In genomic region chr14:69886843-69887242, GRCh38 we compare ENCODE assay signal across 21 cellular contexts. TPM values are rescaled to one million over a fixed set of nuclear protein-coding genes. Genes with fewer than 3 reads are reported as not detected.
A peak's percentile ranks its signal among the peaks of the same experiment; 100 is the strongest.
DNase-seq lines count a peak whose midpoint lies in the region; ATAC-seq and TF ChIP-seq lines count a peak whose summit lies in the region.
"Had no signal": no experiment of that assay in that cellular context is flagged by ENCODE, and none has a peak within 500 bp of the region (broad histone marks: within the 10 kb centered on the region; RNA-seq: fewer than 3 reads in every experiment).

No MANE protein-coding gene starts in this region.

- H3K9me3 Mint-ChIP-seq in stimulated activated memory B cell treated with anti-CD40 and anti-IgM and Interleukin-4, amounts not matched to agents 10 μg/mL and 1 μg/mL and 100 μg/mL, for 72 hours = peaks cover 4% of the 10 kb centered on the region
- H3K9me3 Mint-ChIP-seq in glutamatergic neuron (ENCODE audit: unreplicated experiment) (peaks cover 1% of the 10 kb centered on the region), Caco-2 (ENCODE audit: unreplicated experiment) (peaks cover 12% of the 10 kb centered on the region)
- H3K9me3 Mint-ChIP-seq: activated CD4-positive, alpha-beta T cell treated with anti-CD3 and anti-CD28 coated beads, Interleukin-2, amount 10 ng/mL, durations not matched to agents 24 days and 14 days; T-cell had no signal

- H3K27me3 ChIP-seq in ACC112 (ENCODE audit: insufficient read depth, low read length) (peaks cover 20% of the 10 kb centered on the region), brain microvascular endothelial cell (replicated peaks) (peaks cover 2% of the 10 kb centered on the region), Caco-2 (replicated peaks; ENCODE audit: control insufficient read depth, insufficient read depth, low read length) (no peaks in the 10 kb centered on the region)

- intact Hi-C loops in Caco-2 (cut with micrococcal nuclease; ENCODE audit: unreplicated experiment) = no loop called here

- H3K27ac Mint-ChIP-seq in stimulated activated memory B cell treated with anti-CD40 and anti-IgM and Interleukin-4, amounts not matched to agents 10 μg/mL and 1 μg/mL and 100 μg/mL, for 72 hours = no peak overlapping the region
- H3K27ac Mint-ChIP-seq in glutamatergic neuron (ENCODE audit: unreplicated experiment) = no peak overlapping the region
- no peak overlapping the region for H3K27ac Mint-ChIP-seq in Caco-2 (ENCODE audit: unreplicated experiment)
- H3K27ac Mint-ChIP-seq: activated CD4-positive, alpha-beta T cell treated with anti-CD3 and anti-CD28 coated beads, Interleukin-2, amount 10 ng/mL, durations not matched to agents 24 days and 14 days; CD4-positive, CD25-positive, alpha-beta regulatory T cell; endodermal cell; nephron; progenitor cell of endocrine pancreas; T-cell had no signal

- no peaks in the 10 kb centered on the region for H3K4me1 Mint-ChIP-seq in stimulated activated memory B cell treated with anti-CD40 and anti-IgM and Interleukin-4, amounts not matched to agents 10 μg/mL and 1 μg/mL and 100 μg/mL, for 72 hours
- H3K4me1 Mint-ChIP-seq in glutamatergic neuron (ENCODE audit: low read depth, unreplicated experiment) (peaks cover 7% of the 10 kb centered on the region), Caco-2 (ENCODE audit: low read depth, unreplicated experiment) (no peaks in the 10 kb centered on the region)
- H3K4me1 Mint-ChIP-seq: activated CD4-positive, alpha-beta T cell treated with anti-CD3 and anti-CD28 coated beads, Interleukin-2, amount 10 ng/mL, durations not matched to agents 24 days and 14 days; CD4-positive, CD25-positive, alpha-beta regulatory T cell; endodermal cell; T-cell had no signal

- BruUV-seq in Caco-2 (replicated peaks; lab: Mats Ljungman, UMichigan) = no TSS peak

- no peaks in the 10 kb centered on the region for H3K36me3 Mint-ChIP-seq in stimulated activated memory B cell treated with anti-CD40 and anti-IgM and Interleukin-4, amounts not matched to agents 10 μg/mL and 1 μg/mL and 100 μg/mL, for 72 hours
- H3K36me3 Mint-ChIP-seq in glutamatergic neuron (ENCODE audit: unreplicated experiment) = no peaks in the 10 kb centered on the region
- no peaks in the 10 kb centered on the region for H3K36me3 Mint-ChIP-seq in Caco-2 (ENCODE audit: insufficient read depth, unreplicated experiment)
- H3K36me3 Mint-ChIP-seq: CD4-positive, CD25-positive, alpha-beta regulatory T cell; T-cell had no signal

- in situ Hi-C loops in brain microvascular endothelial cell (cut with HindIII; ENCODE audit: low pct_ligation_motif_present, low sequenced_read_pairs) = no loop called here

- no peak for ATAC-seq in stimulated activated memory B cell treated with anti-CD40 and anti-IgM and Interleukin-4, amounts not matched to agents 10 μg/mL and 1 μg/mL and 100 μg/mL, for 72 hours
- ATAC-seq: gastroesophageal sphincter, T-cell had no signal

- DNase-seq in HT1080 (ENCODE audit: low read depth) = peak; percentile 64
- peak; percentile 34 for DNase-seq in brain microvascular endothelial cell
- peak; percentile 91 for DNase-seq in iris pigment epithelial cell (ENCODE audit: low read depth)
- no peak for DNase-seq in glutamatergic neuron
- no peak for DNase-seq in Caco-2
- DNase-seq in mesenteric fat pad (ENCODE audit: low spot score) = no peak
- DNase-seq: activated CD4-positive, alpha-beta T cell treated with anti-CD3 and anti-CD28 coated beads, Interleukin-2, amount 10 ng/mL, durations not matched to agents 24 days and 14 days; CD4-positive, CD25-positive, alpha-beta regulatory T cell; endodermal cell; NCI-H1417 treated with DMSO at 0.1 percent for 48 hours; NCI-H2171 treated with DMSO at 0.1 percent for 48 hours; NCI-H774; SHP77 treated with DMSO at 0.1 percent for 48 hours; stimulated activated CD4-positive, alpha-beta T cell treated with anti-CD3 and anti-CD28 coated beads, Interleukin-4, amount 100 ng/mL, for 4 hours; T-cell had no signal

- H3K4me3 ChIP-seq in ACC112 (ENCODE audit: low read depth, low read length) (no peak overlapping the region), brain microvascular endothelial cell (ENCODE audit: low read depth, low read length) (no peak overlapping the region), Caco-2 (ENCODE audit: low read depth, low read length) (no peak overlapping the region)
- H3K4me3 ChIP-seq: gastroesophageal sphincter had no signal

- CTCF ChIA-PET in Caco-2 (lab: Charles Lee) = no interaction called here

- H3K79me2 ChIP-seq in ACC112 (ENCODE audit: control insufficient read depth, insufficient read depth, low read length, unreplicated experiment) = no peaks in the 10 kb centered on the region

- H2AFZ ChIP-seq in ACC112 (ENCODE audit: low read length, unreplicated experiment) = no peak overlapping the region

- H3K36me3 ChIP-seq in ACC112 (ENCODE audit: insufficient read depth, low read length) (no peaks in the 10 kb centered on the region), brain microvascular endothelial cell (replicated peaks) (no peaks in the 10 kb centered on the region), Caco-2 (ENCODE audit: control insufficient read depth, insufficient read depth, low read length) (no peaks in the 10 kb centered on the region)
- H3K36me3 ChIP-seq: gastroesophageal sphincter had no signal

- POLR2A ChIA-PET in Caco-2 (lab: Charles Lee) = no interaction called here

- TF ChIP-seq CTCF in brain microvascular endothelial cell (IDR thresholded peaks at IDR 0.05; ENCODE audit: low read depth, low read length, missing control alignments) (no peak), glutamatergic neuron (IDR thresholded peaks at IDR 0.05; ENCODE audit: partially characterized antibody, unreplicated experiment) (no peak), Caco-2 (IDR thresholded peaks at IDR 0.05; ENCODE audit: insufficient read depth in 1 of 2, low read depth in 1 of 2, low read length in 1 of 2, severe bottlenecking in 1 of 2, unreplicated experiment in 1 of 2) (no peak)

- H3K27me3 Mint-ChIP-seq in stimulated activated memory B cell treated with anti-CD40 and anti-IgM and Interleukin-4, amounts not matched to agents 10 μg/mL and 1 μg/mL and 100 μg/mL, for 72 hours = peaks cover 56% of the 10 kb centered on the region
- peaks cover 2% of the 10 kb centered on the region for H3K27me3 Mint-ChIP-seq in glutamatergic neuron (ENCODE audit: unreplicated experiment)
- no peaks in the 10 kb centered on the region for H3K27me3 Mint-ChIP-seq in Caco-2 (ENCODE audit: insufficient read depth, unreplicated experiment)

- no peak overlapping the region for H3K4me3 Mint-ChIP-seq in stimulated activated memory B cell treated with anti-CD40 and anti-IgM and Interleukin-4, amounts not matched to agents 10 μg/mL and 1 μg/mL and 100 μg/mL, for 72 hours
- H3K4me3 Mint-ChIP-seq in glutamatergic neuron (ENCODE audit: unreplicated experiment) (no peak overlapping the region), Caco-2 (ENCODE audit: unreplicated experiment) (no peak overlapping the region)
- H3K4me3 Mint-ChIP-seq: activated CD4-positive, alpha-beta T cell treated with anti-CD3 and anti-CD28 coated beads, Interleukin-2, amount 10 ng/mL, durations not matched to agents 24 days and 14 days; CD4-positive, CD25-positive, alpha-beta regulatory T cell; endodermal cell; nephron; T-cell had no signal

- peaks cover 6% of the 10 kb centered on the region; the same call in 1 of the 2 replicates for H3K9me3 ChIP-seq in Caco-2

- H3K4me1 ChIP-seq in ACC112 (ENCODE audit: control insufficient read depth, insufficient read depth, low read length, unreplicated experiment) = peaks cover 7% of the 10 kb centered on the region
- no peaks in the 10 kb centered on the region for H3K4me1 ChIP-seq in Caco-2
- H3K4me1 ChIP-seq: gastroesophageal sphincter had no signal

- H3K27ac ChIP-seq in ACC112 (ENCODE audit: low read depth, low read length) (peak overlapping the region; percentile 69), brain microvascular endothelial cell (peak overlapping the region; percentile 22)
- H3K27ac ChIP-seq: gastroesophageal sphincter had no signal

RNA-seq across cellular contexts. Expression of gene SMOC1, which starts 7.6 kb away (rescaled TPM):
- total RNA-seq in HT1080 (2014; rRNA removed; shearing (Covaris generic)) = 0.97 and 1.5 TPM in 2 replicates
- polyA plus RNA-seq in HT1080 (2015; cell fraction: cytosol; rRNA removed) = 8.7 and 15.6 TPM in 2 replicates
- polyA plus RNA-seq in HT1080 (2015; cell fraction: nucleus; rRNA removed) = 6.4 and 10.3 TPM in 2 replicates
- total RNA-seq in glutamatergic neuron (ENCODE audit: unreplicated experiment) (0.49 TPM), Caco-2 (2022) (0.12 and 0.14 TPM in 2 replicates), mesenteric fat pad (0.93 TPM)
- total RNA-seq: activated CD4-positive, alpha-beta T cell treated with anti-CD3 and anti-CD28 coated beads, Interleukin-2, amount 10 ng/mL, durations not matched to agents 24 days and 14 days; CD4-positive, CD25-positive, alpha-beta regulatory T cell; endodermal cell; OCI-LY7; T-cell had no signal
- polyA plus RNA-seq: CD4-positive, CD25-positive, alpha-beta regulatory T cell had no signal

Comparison
In these comparisons a context has a peak if more than half of its experiments do, and no peak if none do; other contexts are left out.
1. DNase-seq: peak in HT1080 (single experiment), brain microvascular endothelial cell (single experiment) and iris pigment epithelial cell (single experiment); none in glutamatergic neuron (single experiment), Caco-2 (0 of 2) and mesenteric fat pad (single experiment).